Comparison of ENCODE assay signal across 8 cellular contexts in the genomic region with DNA sequence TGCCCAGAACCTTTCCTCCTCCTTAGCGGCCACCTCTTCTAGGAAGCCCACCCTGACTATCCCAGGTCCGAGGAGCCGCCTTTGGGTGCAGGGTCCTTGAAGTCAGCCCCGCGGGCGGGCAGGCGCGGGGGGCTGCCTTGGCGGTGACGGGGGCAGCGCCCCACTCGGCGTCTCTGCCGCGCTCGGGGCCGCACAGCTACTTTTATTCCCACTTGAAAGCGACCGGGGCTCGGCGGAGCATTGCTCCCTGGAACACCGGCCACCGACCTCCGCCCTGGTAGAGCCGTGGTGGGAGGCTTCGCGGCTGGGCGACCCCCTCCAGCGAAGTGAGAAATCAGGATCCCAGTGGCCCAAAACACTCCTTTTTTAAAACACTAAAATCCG. TPM values are rescaled to one million over a fixed set of nuclear protein-coding genes. Genes with fewer than 3 reads are reported as not detected.
DNase-seq lines count a peak whose midpoint lies in the region; ATAC-seq and TF ChIP-seq lines count a peak whose summit lies in the region.

No MANE protein-coding gene starts in this region.

- no peak for TF ChIP-seq POLR2A in esophagus squamous epithelium (IDR thresholded peaks at IDR 0.05)
- TF ChIP-seq POLR2A in gastrocnemius medialis (IDR thresholded peaks at IDR 0.05), result no peak

- H3K4me3 ChIP-seq in GM12875 (ENCODE audit: low read depth, low read length) (peak overlapping the region; percentile 60), SK-N-MC (peak overlapping the region; percentile 81), esophagus squamous epithelium (peak overlapping the region; percentile 37 to 74 (median 58)), gastrocnemius medialis (peak overlapping the region; percentile 37 to 77 (median 58))

- H3K4me1 ChIP-seq in esophagus squamous epithelium (peaks cover 41 to 79% (median 50%) of the 10 kb centered on the region in 3 donors), gastrocnemius medialis (peaks cover 22 to 42% of the 10 kb centered on the region in 2 donors)

- H3K36me3 ChIP-seq in SK-N-MC (ENCODE audit: insufficient read depth, low read length) (peaks cover 12% of the 10 kb centered on the region; the same call in 1 of the 2 replicates), esophagus squamous epithelium (peaks cover 10 to 23% (median 11%) of the 10 kb centered on the region in 3 donors), gastrocnemius medialis (no peaks in the 10 kb centered on the region)

- intact Hi-C loops in esophagus squamous epithelium (cut with DNase I), result no loop called here
- intact Hi-C loops in gastrocnemius medialis (cut with DNase I; ENCODE audit: low total_unique reads), result loop anchor here (2.0 kb wide), 1 partner anchor 26 kb away; the partner anchor contains the start of gene TUBGCP6

- DNase-seq in SK-N-MC (ENCODE audit: low read depth, low spot score) (no peak), esophagus squamous epithelium (lab: John Stamatoyannopoulos, UW) (no peak), gastrocnemius medialis (no peak), MV-4-11 (lab: John Stamatoyannopoulos, UW) (no peak), substantia nigra (lab: John Stamatoyannopoulos, UW) (no peak)

- ATAC-seq in gastrocnemius medialis, result no peak
- ATAC-seq in HG02759 (IDR thresholded peaks at IDR 0.05; ENCODE audit: unreplicated experiment), result no peak
- ATAC-seq in HG02623 (IDR thresholded peaks at IDR 0.05; ENCODE audit: unreplicated experiment), result no peak

- TF ChIP-seq CTCF in GM12875 (IDR thresholded peaks at IDR 0.05; ENCODE audit: borderline replicate concordance, insufficient read depth, low read depth, low read length), result no peak
- no peak for TF ChIP-seq CTCF in esophagus squamous epithelium (IDR thresholded peaks at IDR 0.05)
- no peak for TF ChIP-seq CTCF in gastrocnemius medialis (IDR thresholded peaks at IDR 0.05 in 4 of 5, conservative IDR thresholded peaks at IDR 0.05 in 1 of 5)

- H3K27ac ChIP-seq in SK-N-MC (no peak overlapping the region), esophagus squamous epithelium (peak overlapping the region; percentile 40 to 84 (median 68)), gastrocnemius medialis (peak overlapping the region in 3 of 4 donors; percentile 51 to 64 (median 51)), substantia nigra (ENCODE audit: low read depth, low read length, poor library complexity, severe bottlenecking) (no peak overlapping the region)

- WGBS in esophagus squamous epithelium, 2 donors, result 1 to 6% methylated on average over 6 to 10 of the region's 30 CpGs

- H3K27me3 ChIP-seq in esophagus squamous epithelium (peaks cover 0 to 17% (median 0%) of the 10 kb centered on the region in 4 donors), gastrocnemius medialis (peaks cover 4 to 12% (median 9%) of the 10 kb centered on the region in 3 donors)

- in situ Hi-C loops in gastrocnemius medialis (cut with MboI; ENCODE audit: low sequenced_read_pairs in 4 of 4), result loop anchor here in 2 of 4 donors (10.0 kb wide), 1 partner anchor 54 kb away; the partner anchor contains the start of gene DENND6B (in 2 of the 2)

- H3K9me3 ChIP-seq in SK-N-MC (ENCODE audit: low read depth, low read length) (no peaks in the 10 kb centered on the region), esophagus squamous epithelium (no peaks in the 10 kb centered on the region), gastrocnemius medialis (no peaks in the 10 kb centered on the region)

- peak overlapping the region; percentile 63 for H3K9ac ChIP-seq in SK-N-MC (ENCODE audit: insufficient read length)

RNA-seq across cellular contexts. Expression of gene MAPK11, which starts 0.8 kb away (rescaled TPM):
- total RNA-seq in esophagus squamous epithelium (1 to 10 TPM; 2.4 to 5.7 (median 3.5) TPM), gastrocnemius medialis (1 to 10 TPM; 1.8 to 4.2 (median 3.4) TPM)

RNA-seq across cellular contexts. Expression of gene MAPK12, which starts 9.5 kb away (rescaled TPM):
- 1 to 10 TPM in 3 of 4 donors, under 1 TPM in 1; 0.19 to 6.9 (median 2.3) TPM for total RNA-seq in esophagus squamous epithelium
- total RNA-seq in gastrocnemius medialis, result 100 to 1,000 TPM; 126 to 290 (median 219) TPM

RNA-seq across cellular contexts. Expression of gene HDAC10, which starts 19.9 kb away (rescaled TPM):
- total RNA-seq in esophagus squamous epithelium, result 10 to 100 TPM; 18.2 to 46.3 (median 35.6) TPM
- total RNA-seq in gastrocnemius medialis, result 10 to 100 TPM in 2 of 4 donors, 1 to 10 TPM in 2; 4.1 to 24.9 (median 8.6) TPM

RNA-seq across cellular contexts. Expression of gene TUBGCP6, which starts 26.2 kb away (rescaled TPM):
- total RNA-seq in esophagus squamous epithelium (10 to 100 TPM; 20.3 to 44.3 (median 32.2) TPM), gastrocnemius medialis (10 to 100 TPM; 18.7 to 27.4 (median 19.2) TPM)

RNA-seq across cellular contexts. Expression of gene PLXNB2, which starts 36.4 kb away (rescaled TPM):
- total RNA-seq in esophagus squamous epithelium (100 to 1,000 TPM in 3 of 4 donors, 10 to 100 TPM in 1; 80.9 to 231 (median 129) TPM), gastrocnemius medialis (10 to 100 TPM in 1 of 4 donors, 1 to 10 TPM in 3; 8.0 to 11.8 (median 9.0) TPM)

Comparison
In these comparisons a context has a peak if more than half of its experiments do, and no peak if none do; other contexts are left out.
1. H3K27ac ChIP-seq: peak in esophagus squamous epithelium (4 of 4) and gastrocnemius medialis (3 of 4); none in SK-N-MC (single experiment) and substantia nigra (single experiment).
2. RNA of gene MAPK12, which starts 9.5 kb away (total RNA-seq): 126 to 290 TPM in gastrocnemius medialis; 0.19 to 6.9 TPM in esophagus squamous epithelium; every median in the first group is over 10 times any median in the second.
3. Peak in every context shown above with its lines, with median percentiles within 50 percentile points of each other: H3K4me3 ChIP-seq.